Comparison of ENCODE assay signal across 8 cellular contexts in the genomic region with DNA sequence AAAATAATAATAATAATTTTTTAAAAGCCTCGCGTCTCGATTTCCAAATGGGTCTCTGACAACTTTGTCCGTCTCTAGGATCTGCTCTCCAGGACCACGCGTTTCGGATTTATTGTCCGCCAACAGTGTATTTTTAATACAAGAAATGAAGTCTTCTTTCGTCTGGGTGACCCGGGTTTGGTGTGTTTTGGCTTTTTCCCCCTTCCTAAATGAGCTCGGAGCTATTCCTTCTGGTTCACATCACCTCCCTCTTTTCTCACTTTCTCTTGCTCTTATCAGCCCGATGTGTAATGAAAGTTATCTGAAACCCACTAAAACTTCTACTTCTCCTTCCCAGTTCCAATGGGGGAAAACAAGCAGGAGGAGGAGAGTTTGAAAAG.
DNase-seq lines count a peak whose midpoint lies in the region; ATAC-seq lines count a peak whose summit lies in the region.

No MANE protein-coding gene starts in this region.

- CTCF ChIA-PET in activated CD8-positive, alpha-beta memory T cell treated with anti-CD3 and anti-CD28 coated beads, Interleukin-2, amount 10 ng/mL, durations not matched to agents 7 days and 5 days (lab: Charles Lee): interaction anchor here (0.6 to 6.4 kb wide), 2 partner anchors 390 to 520 kb away, joined by 3 to 73 read pairs; a partner anchor contains a TSS

- no peak for ATAC-seq in activated CD8-positive, alpha-beta memory T cell treated with anti-CD3 and anti-CD28 coated beads, Interleukin-2, amount 10 ng/mL, durations not matched to agents 7 days and 5 days
- no peak for ATAC-seq in activated T-cell treated with anti-CD3 and anti-CD28 coated beads, Interleukin-2, amount 50 U/mL, for 72 hours (replicated peaks in 1 of 2)
- ATAC-seq in stimulated activated naive CD8-positive, alpha-beta T cell treated with anti-CD3 and anti-CD28 coated beads, Interleukin-15, amount 100 ng/mL, for 72 hours: no peak
- ATAC-seq in GM19035 (IDR thresholded peaks at IDR 0.05; ENCODE audit: unreplicated experiment): no peak

- peaks cover 74% of the 10 kb centered on the region for H3K27me3 Mint-ChIP-seq in activated CD8-positive, alpha-beta memory T cell treated with anti-CD3 and anti-CD28 coated beads, Interleukin-2, amount 10 ng/mL, durations not matched to agents 7 days and 5 days
- H3K27me3 Mint-ChIP-seq in activated T-cell treated with anti-CD3 and anti-CD28 coated beads, Interleukin-2, amount 50 U/mL, for 72 hours (ENCODE audit: low read depth): peaks cover 77% of the 10 kb centered on the region
- H3K27me3 Mint-ChIP-seq in stimulated activated naive CD8-positive, alpha-beta T cell treated with anti-CD3 and anti-CD28 coated beads, Interleukin-15, amount 100 ng/mL, for 72 hours: peaks cover 71% of the 10 kb centered on the region

- H3K36me3 Mint-ChIP-seq in activated CD8-positive, alpha-beta memory T cell treated with anti-CD3 and anti-CD28 coated beads, Interleukin-2, amount 10 ng/mL, durations not matched to agents 7 days and 5 days: no peaks in the 10 kb centered on the region
- no peaks in the 10 kb centered on the region for H3K36me3 Mint-ChIP-seq in activated T-cell treated with anti-CD3 and anti-CD28 coated beads, Interleukin-2, amount 50 U/mL, for 72 hours (ENCODE audit: insufficient read depth in 2 of 2)

- H3K4me1 Mint-ChIP-seq in activated CD8-positive, alpha-beta memory T cell treated with anti-CD3 and anti-CD28 coated beads, Interleukin-2, amount 10 ng/mL, durations not matched to agents 7 days and 5 days: peaks cover 16% of the 10 kb centered on the region
- H3K4me1 Mint-ChIP-seq in activated T-cell treated with anti-CD3 and anti-CD28 coated beads, Interleukin-2, amount 50 U/mL, for 72 hours (ENCODE audit: low read depth): peaks cover 33% of the 10 kb centered on the region
- peaks cover 29% of the 10 kb centered on the region for H3K4me1 Mint-ChIP-seq in stimulated activated naive CD8-positive, alpha-beta T cell treated with anti-CD3 and anti-CD28 coated beads, Interleukin-15, amount 100 ng/mL, for 72 hours

- H3K9me3 Mint-ChIP-seq in activated CD8-positive, alpha-beta memory T cell treated with anti-CD3 and anti-CD28 coated beads, Interleukin-2, amount 10 ng/mL, durations not matched to agents 7 days and 5 days (ENCODE audit: low read depth): no peaks in the 10 kb centered on the region
- no peaks in the 10 kb centered on the region for H3K9me3 Mint-ChIP-seq in activated T-cell treated with anti-CD3 and anti-CD28 coated beads, Interleukin-2, amount 50 U/mL, for 72 hours
- no peaks in the 10 kb centered on the region for H3K9me3 Mint-ChIP-seq in stimulated activated naive CD8-positive, alpha-beta T cell treated with anti-CD3 and anti-CD28 coated beads, Interleukin-15, amount 100 ng/mL, for 72 hours

- peak overlapping the region; percentile 57 for H3K4me3 Mint-ChIP-seq in activated CD8-positive, alpha-beta memory T cell treated with anti-CD3 and anti-CD28 coated beads, Interleukin-2, amount 10 ng/mL, durations not matched to agents 7 days and 5 days
- H3K4me3 Mint-ChIP-seq in activated T-cell treated with anti-CD3 and anti-CD28 coated beads, Interleukin-2, amount 50 U/mL, for 72 hours: peak overlapping the region; percentile 79 to 93
- H3K4me3 Mint-ChIP-seq in stimulated activated naive CD8-positive, alpha-beta T cell treated with anti-CD3 and anti-CD28 coated beads, Interleukin-15, amount 100 ng/mL, for 72 hours: peak overlapping the region; percentile 79 to 84

- no peak for DNase-seq in activated CD8-positive, alpha-beta memory T cell treated with anti-CD3 and anti-CD28 coated beads, Interleukin-2, amount 10 ng/mL, durations not matched to agents 7 days and 5 days
- no peak for DNase-seq in activated CD8-positive, alpha-beta memory T cell treated with anti-CD3 and anti-CD28 coated beads for 24 hours
- no peak for DNase-seq in activated T-cell treated with anti-CD3 and anti-CD28 coated beads, Interleukin-2, amount 50 U/mL, for 72 hours
- no peak for DNase-seq in stimulated activated naive CD8-positive, alpha-beta T cell treated with anti-CD3 and anti-CD28 coated beads, Interleukin-15, amount 100 ng/mL, for 72 hours
- no peak for DNase-seq in central memory CD4-positive, alpha-beta T cell
- DNase-seq in HK-2 (ENCODE audit: unreplicated experiment): no peak

- peak overlapping the region; percentile 48 for H3K4me3 ChIP-seq in iPS-11a (ENCODE audit: low read depth, low read length)

- no peak overlapping the region for H3K27ac Mint-ChIP-seq in activated CD8-positive, alpha-beta memory T cell treated with anti-CD3 and anti-CD28 coated beads, Interleukin-2, amount 10 ng/mL, durations not matched to agents 7 days and 5 days
- no peak overlapping the region for H3K27ac Mint-ChIP-seq in activated T-cell treated with anti-CD3 and anti-CD28 coated beads, Interleukin-2, amount 50 U/mL, for 72 hours
- no peak overlapping the region for H3K27ac Mint-ChIP-seq in stimulated activated naive CD8-positive, alpha-beta T cell treated with anti-CD3 and anti-CD28 coated beads, Interleukin-15, amount 100 ng/mL, for 72 hours
